22 cellular contexts compared by ENCODE assay signal in the genomic region with DNA sequence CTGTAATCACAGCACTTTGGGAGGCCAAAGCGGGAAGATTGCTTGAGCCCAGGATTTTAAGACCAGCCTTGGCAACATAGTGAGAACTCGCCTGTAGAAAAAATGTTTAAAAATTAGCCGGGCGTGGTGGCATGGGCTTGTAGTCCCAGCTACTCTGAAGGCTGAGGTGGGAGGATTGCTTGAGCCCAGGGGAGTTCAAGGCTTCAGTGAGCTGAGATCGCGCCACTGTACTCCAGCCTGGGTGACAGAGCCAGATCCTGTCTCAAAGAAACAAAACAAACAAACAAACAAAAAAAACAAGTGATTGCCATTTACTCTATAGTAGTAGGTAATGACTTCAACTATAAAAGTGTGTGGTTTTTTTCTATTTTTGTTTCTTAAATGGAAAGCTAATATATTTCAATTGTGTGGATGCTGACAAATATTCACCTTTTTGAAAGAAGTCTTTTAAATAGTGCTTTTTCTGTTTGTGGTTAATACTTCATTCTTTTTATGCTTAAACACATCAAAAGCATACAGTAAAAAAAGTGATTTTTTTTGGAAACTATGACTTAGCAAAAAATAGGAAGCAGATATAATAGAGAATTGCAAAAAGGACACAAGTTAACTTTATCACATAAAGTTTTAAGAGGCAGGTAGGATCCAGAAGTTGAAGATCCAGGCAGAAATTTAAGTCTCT. TPM values are rescaled to one million over a fixed set of nuclear protein-coding genes. Genes with fewer than 3 reads are reported as not detected.
DNase-seq lines count a peak whose midpoint lies in the region; ATAC-seq, FAIRE-seq and TF ChIP-seq lines count a peak whose summit lies in the region.
"Had no signal": no experiment of that assay in that cellular context is flagged by ENCODE, and none has a peak within 500 bp of the region (broad histone marks: within the 10 kb centered on the region; RNA-seq: fewer than 3 reads in every experiment).

No MANE protein-coding gene starts in this region.

- H3K27me3 ChIP-seq in BLaER1 (no peaks in the 10 kb centered on the region), IMR-90 (ENCODE audit: control insufficient read depth, insufficient read depth, low read length) (no peaks in the 10 kb centered on the region), K562 (ENCODE audit: control insufficient read depth in 2 of 2, insufficient read depth in 2 of 2, low read length in 2 of 2) (no peaks in the 10 kb centered on the region; a peak in 1 of 5 replicates), HepG2 (ENCODE audit: control insufficient read depth in 1 of 2, insufficient read depth in 2 of 2, low read length in 2 of 2) (no peaks in the 10 kb centered on the region)
- H3K27me3 ChIP-seq: BE2C had no signal

- no peak overlapping the region for H2AK5ac ChIP-seq in IMR-90 (ENCODE audit: low read depth, low read length)

- H4K8ac ChIP-seq in IMR-90 (ENCODE audit: low read depth in 2 of 2, low read length in 2 of 2) = no peak overlapping the region

- ATAC-seq in IMR-90 (ENCODE audit: low read depth) (no peak), K562 (no peak), HepG2 (no peak), GM21619 (IDR thresholded peaks at IDR 0.05; ENCODE audit: unreplicated experiment) (no peak), GM19351 (IDR thresholded peaks at IDR 0.05; ENCODE audit: unreplicated experiment) (no peak)
- ATAC-seq: HCT116 had no signal

- CTCF ChIA-PET in IMR-90 (lab: Yijun Ruan, JAX) = no interaction called here
- CTCF ChIA-PET in K562 (lab: Yijun Ruan, JAX; ENCODE audit: low intra/inter-chr PET ratio) = no interaction called here
- CTCF ChIA-PET in HepG2 (lab: Yijun Ruan, JAX; ENCODE audit: low intra/inter-chr PET ratio, low total read pairs) = no interaction called here

- dilution Hi-C loops in IMR-90 (cut with HindIII; ENCODE audit: low sequenced_read_pairs, unreplicated experiment) = no loop called here

- H2AFZ ChIP-seq in IMR-90 (replicated peaks; ENCODE audit: low read length, poor library complexity) = no peak overlapping the region
- H2AFZ ChIP-seq in K562 (ENCODE audit: low read depth, low read length) = no peak overlapping the region
- no peak overlapping the region for H2AFZ ChIP-seq in HepG2 (ENCODE audit: low read length)

- TF ChIP-seq CTCF in IMR-90 (conservative IDR thresholded peaks at IDR 0.05; ENCODE audit: low read depth, low read length) = no peak
- no peak for TF ChIP-seq CTCF in K562 (IDR thresholded peaks at IDR 0.05 in 2 of 3, conservative IDR thresholded peaks at IDR 0.05 in 1 of 3; ENCODE audit: insufficient read depth in 2 of 3, low read depth in 1 of 3, low read length in 3 of 3)
- no peak for TF ChIP-seq CTCF in HepG2 (CRISPR knock-in tag; IDR thresholded peaks at IDR 0.05)

- TF ChIP-seq EP300 in K562 (IDR thresholded peaks at IDR 0.05; ENCODE audit: low read length) (no peak), HepG2 (IDR thresholded peaks at IDR 0.05; ENCODE audit: low read depth in 2 of 2, low read length in 2 of 2) (no peak), HepG2 (CRISPR knock-in tag; IDR thresholded peaks at IDR 0.05; ENCODE audit: borderline replicate concordance) (no peak)

- no peak overlapping the region for H2BK20ac ChIP-seq in IMR-90 (ENCODE audit: low read depth, low read length)

- H3K4me1 ChIP-seq in BLaER1 (peaks cover 15% of the 10 kb centered on the region), IMR-90 (ENCODE audit: control insufficient read depth, insufficient read depth, low read length) (no peaks in the 10 kb centered on the region), K562 (replicated peaks in 1 of 2; ENCODE audit: control insufficient read depth in 2 of 2, insufficient read depth in 2 of 2, low read length in 2 of 2) (no peaks in the 10 kb centered on the region), HepG2 (ENCODE audit: insufficient read depth, low read length) (peaks cover 16% of the 10 kb centered on the region)

- no peak overlapping the region for H3K14ac ChIP-seq in IMR-90 (replicated peaks; ENCODE audit: low read depth, low read length)

- DNase-seq in IMR-90 = no peak
- DNase-seq in K562 (ENCODE audit: extremely low read depth in 1 of 4, low spot score in 3 of 4) = no peak
- no peak for DNase-seq in HepG2 (ENCODE audit: low spot score)
- no peak for DNase-seq in DMS153 treated with DMSO at 0.1 percent for 48 hours (lab: John Stamatoyannopoulos, UW; ENCODE audit: unreplicated experiment)
- DNase-seq: BE2C; Caco-2; CD4-positive, alpha-beta memory T cell; DMS 273 treated with DMSO at 0.1 percent for 48 hours; KBM-7; NCI-H1694 treated with DMSO at 0.1 percent for 48 hours; NCI-H2107; NCI-H446 treated with DMSO at 0.1 percent for 48 hours; NCI-H526 treated with DMSO at 0.1 percent for 48 hours; Right ventricle myocardium superior had no signal

- H4K91ac ChIP-seq in IMR-90 (ENCODE audit: insufficient read depth, low read depth, low read length) = no peak overlapping the region

- no peak overlapping the region for H3K23ac ChIP-seq in IMR-90 (ENCODE audit: low read depth, low read length)

- H3K9me3 ChIP-seq in BLaER1 (no peaks in the 10 kb centered on the region), IMR-90 (ENCODE audit: control insufficient read depth, insufficient read depth, low read length) (no peaks in the 10 kb centered on the region), K562 (replicated peaks; ENCODE audit: control insufficient read depth, insufficient read depth, low read depth, low read length) (no peaks in the 10 kb centered on the region), HepG2 (ENCODE audit: low read length) (no peaks in the 10 kb centered on the region)
- H3K9me3 ChIP-seq: BE2C, Caco-2 had no signal

- no peak overlapping the region for H3K18ac ChIP-seq in IMR-90 (ENCODE audit: low read depth, low read length)

- H3K36me3 ChIP-seq in BLaER1 (no peaks in the 10 kb centered on the region), IMR-90 (ENCODE audit: control insufficient read depth, insufficient read depth, low read length) (no peaks in the 10 kb centered on the region), K562 (ENCODE audit: control insufficient read depth, insufficient read depth, low read length) (no peaks in the 10 kb centered on the region), HepG2 (replicated peaks in 1 of 2; ENCODE audit: control insufficient read depth in 1 of 2, insufficient read depth in 2 of 2, low read length in 2 of 2) (no peaks in the 10 kb centered on the region)
- H3K36me3 ChIP-seq: BE2C had no signal

- no peak for TF ChIP-seq POLR2A in IMR-90 (IDR thresholded peaks at IDR 0.05; ENCODE audit: low read depth, low read length)
- TF ChIP-seq POLR2A in K562 (conservative IDR thresholded peaks at IDR 0.05) = no peak
- TF ChIP-seq POLR2A in HepG2 (IDR thresholded peaks at IDR 0.05; ENCODE audit: insufficient read depth in 1 of 2, low read depth in 2 of 2, low read length in 2 of 2) = no peak

- H4K20me1 ChIP-seq in BLaER1 (peaks cover 47% of the 10 kb centered on the region), IMR-90 (ENCODE audit: insufficient read depth, low read length) (peaks cover 7% of the 10 kb centered on the region; the same call in 1 of the 2 replicates), K562 (replicated peaks; ENCODE audit: control insufficient read depth, insufficient read depth, low read length) (no peaks in the 10 kb centered on the region), HepG2 (ENCODE audit: insufficient read depth, low read length) (no peaks in the 10 kb centered on the region)

- H2BK15ac ChIP-seq in IMR-90 (ENCODE audit: low read depth, low read length) = no peak overlapping the region

- TF ChIP-seq RAD21 in IMR-90 (IDR thresholded peaks at IDR 0.05; ENCODE audit: low read length) (no peak), K562 (CRISPR knock-in tag; conservative IDR thresholded peaks at IDR 0.05 in 1 of 2, IDR thresholded peaks at IDR 0.05 in 1 of 2) (no peak), HepG2 (CRISPR knock-in tag; IDR thresholded peaks at IDR 0.05) (no peak)

- intact Hi-C loops in IMR-90 (cut with micrococcal nuclease) = no loop called here
- intact Hi-C loops in K562 (cut with micrococcal nuclease) = no loop called here
- intact Hi-C loops in HepG2 (cut with micrococcal nuclease; ENCODE audit: unreplicated experiment) = no loop called here

- H3K56ac ChIP-seq in IMR-90 (ENCODE audit: extremely low read depth, insufficient read depth, low read length) = no peak overlapping the region

- 100% methylated on average over 1 of the region's 6 CpGs; no CpG with 5 or more reads in 1 of the 2 experiments for WGBS in IMR-90 (ENCODE audit: extremely low coverage in 2 of 2, insufficient read length in 1 of 2), 2 experiments
- 29% methylated on average over 6 of the region's 6 CpGs for WGBS in K562 (ENCODE audit: insufficient coverage, low coverage, missing lambda C conversion rate)
- 96% methylated on average over 6 of the region's 6 CpGs for WGBS in HepG2 (ENCODE audit: low lambda C conversion rate)

- POLR2A ChIA-PET in IMR-90 (lab: Charles Lee; ENCODE audit: unreplicated experiment) = no interaction called here
- POLR2A ChIA-PET in K562 (lab: Yijun Ruan, JAX) = interaction anchor here (0.5 kb wide), 1 partner anchor 45 kb away, joined by 3 read pairs; no protein-coding TSS in a partner anchor
- POLR2A ChIA-PET in HepG2 (lab: Yijun Ruan, JAX) = no interaction called here

- no peak for FAIRE-seq in K562 (lab: Jason Lieb, UNC)
- FAIRE-seq in HepG2 (lab: Jason Lieb, UNC) = no peak
- FAIRE-seq: G401.6, GM12892, GM18507, H1 had no signal

- H3K9me1 ChIP-seq in IMR-90 (ENCODE audit: insufficient read depth, low read length) = peaks cover 3% of the 10 kb centered on the region; the same call in 1 of the 2 replicates
- no peaks in the 10 kb centered on the region for H3K9me1 ChIP-seq in K562 (ENCODE audit: control insufficient read depth, insufficient read depth, low read length)

- peak overlapping the region; percentile 27 for H3K4me2 ChIP-seq in BLaER1
- no peak overlapping the region for H3K4me2 ChIP-seq in IMR-90 (ENCODE audit: low read depth, low read length)
- H3K4me2 ChIP-seq in K562 (ENCODE audit: insufficient read depth, low read length) = no peak overlapping the region
- no peak overlapping the region for H3K4me2 ChIP-seq in HepG2 (ENCODE audit: low read depth, low read length)

- H3K4ac ChIP-seq in IMR-90 (ENCODE audit: low read depth, low read length) = no peak overlapping the region

- H3K79me1 ChIP-seq in IMR-90 (ENCODE audit: low read depth in 1 of 2, low read length in 2 of 2) = peaks cover 15 to 17% of the 10 kb centered on the region in 2 experiments

- no peak overlapping the region for H3K9ac ChIP-seq in BLaER1
- no peak overlapping the region for H3K9ac ChIP-seq in IMR-90 (ENCODE audit: low read depth, low read length)
- no peak overlapping the region for H3K9ac ChIP-seq in K562 (ENCODE audit: insufficient read depth in 1 of 2, low read depth in 2 of 2, low read length in 2 of 2)
- H3K9ac ChIP-seq in HepG2 (ENCODE audit: insufficient read depth, low read depth, low read length) = no peak overlapping the region

- H2AK9ac ChIP-seq in IMR-90 (replicated peaks; ENCODE audit: low read depth, low read length, poor library complexity) = no peak overlapping the region

- no peak overlapping the region for H4K5ac ChIP-seq in IMR-90 (ENCODE audit: low read depth, low read length)

- no peak overlapping the region for H2BK5ac ChIP-seq in IMR-90 (ENCODE audit: low read depth, low read length, poor library complexity, severe bottlenecking)

- H2BK120ac ChIP-seq in IMR-90 (ENCODE audit: low read depth, low read length) = no peak overlapping the region

- no TSS peak for BruUV-seq in IMR-90 (replicated peaks; lab: Mats Ljungman, UMichigan)
- BruUV-seq in K562 (replicated peaks; lab: Mats Ljungman, UMichigan) = no TSS peak
- BruUV-seq in HepG2 (replicated peaks; lab: Mats Ljungman, UMichigan) = no TSS peak

- H3K27ac ChIP-seq in BLaER1 (no peak overlapping the region), IMR-90 (ENCODE audit: insufficient read depth, low read length) (no peak overlapping the region), K562 (ENCODE audit: extremely low read depth, low read depth, low read length) (no peak overlapping the region), HepG2 (ENCODE audit: extremely low read length, insufficient read depth, low read length) (no peak overlapping the region)

- H3K79me2 ChIP-seq in K562 (ENCODE audit: control insufficient read depth, insufficient read depth, low read length) = no peaks in the 10 kb centered on the region
- peaks cover 8% of the 10 kb centered on the region for H3K79me2 ChIP-seq in HepG2 (ENCODE audit: insufficient read depth, low read length)

- H3K4me3 ChIP-seq in BLaER1 (no peak overlapping the region), IMR-90 (ENCODE audit: insufficient read depth, low read depth, low read length) (no peak overlapping the region), K562 (no peak overlapping the region), HepG2 (replicated peaks in 1 of 3; ENCODE audit: insufficient read depth in 1 of 3, low read depth in 2 of 3, low read length in 3 of 3) (no peak overlapping the region)

- in situ Hi-C loops in IMR-90 (cut with MboI; ENCODE audit: low sequenced_read_pairs) (no loop called here), K562 (cut with MboI) (no loop called here), HepG2 (cut with HindIII; ENCODE audit: extremely low pct_ligation_motif_present, low pct_unique_long_range_greater_than_20kb) (no loop called here)

RNA-seq across cellular contexts. Expression of a gene that starts 48.4 kb away (rescaled TPM):
- total RNA-seq in IMR-90 (2012; rRNA removed) (21.3 and 45.0 TPM in 2 replicates), K562 (2014; rRNA removed) (14.3 and 18.8 TPM in 2 replicates), K562 (2014; rRNA removed; fragmentation: Illumina TruSeq; extraction: Trizol) (33.5 and 42.0 TPM in 2 replicates), K562 (2015; rRNA removed; fragmentation: Illumina TruSeq; extraction: Trizol) (27.6 and 29.5 TPM in 2 replicates), K562 (2021) (18.5 and 20.3 TPM in 2 replicates), HepG2 (2016; rRNA removed; fragmentation: Illumina TruSeq; extraction: Trizol) (30.1 and 44.8 TPM in 2 replicates)
- polyA plus RNA-seq in IMR-90 (2012; rRNA removed) (6.0 and 7.3 TPM in 2 replicates), K562 (2011; rRNA removed) (25.0 and 28.7 TPM in 2 replicates), K562 (2014; fragmentation: Illumina TruSeq; extraction: Trizol) (29.4 and 29.8 TPM in 2 replicates), K562 (2014; fragmentation: Nextera tagmentation; extraction: Ambion mirVana) (10 to 100 TPM; 27.4 to 27.7 TPM), K562 (2014; rRNA removed) (19.3 and 20.7 TPM in 2 replicates), HepG2 (2011; rRNA removed) (20.0 and 29.1 TPM in 2 replicates)
- polyA plus RNA-seq in IMR-90 (2012; cell fraction: cytosol; rRNA removed) = 2.5 and 3.2 TPM in 2 replicates
- polyA plus RNA-seq in IMR-90 (2012; cell fraction: nucleus; rRNA removed; ENCODE audit: low replicate concordance) = 0.51 and 4.0 TPM in 2 replicates
- total RNA-seq in K562 (2011; cell fraction: chromatin; rRNA removed; ENCODE audit: low replicate concordance) = 7.6 and 23.6 TPM in 2 replicates
- total RNA-seq in K562 (2011; cell fraction: nucleolus; rRNA removed) = 11.6 and 14.0 TPM in 2 replicates
- 13.6 and 16.2 TPM in 2 replicates for total RNA-seq in K562 (2011; cell fraction: nucleoplasm; rRNA removed)
- polyA plus RNA-seq in K562 (2011; cell fraction: cytosol; rRNA removed) = 3.1 and 9.3 TPM in 2 replicates
- polyA plus RNA-seq in K562 (2011; cell fraction: nucleus; rRNA removed) = 4.4 and 7.7 TPM in 2 replicates
- 16.5 and 55.5 TPM in 2 replicates for polyA plus RNA-seq in K562 (2012)
- polyA minus RNA-seq in K562 (2011; rRNA and poly(A)+ RNA removed) = 31.5 and 38.3 TPM in 2 replicates
- polyA minus RNA-seq in K562 (2011; cell fraction: cytosol; rRNA and poly(A)+ RNA removed) = 18.6 and 19.1 TPM in 2 replicates
- polyA minus RNA-seq in K562 (2011; cell fraction: nucleus; rRNA and poly(A)+ RNA removed) = 17.2 and 19.0 TPM in 2 replicates
- 12.0 and 13.8 TPM in 2 replicates for total RNA-seq in HepG2 (2016; cell fraction: cytosol; rRNA removed; fragmentation: Illumina TruSeq; extraction: Trizol; ENCODE audit: low read depth)
- 29.9 and 44.3 TPM in 2 replicates for total RNA-seq in HepG2 (2016; cell fraction: insoluble cytoplasmic fraction; rRNA removed; fragmentation: Illumina TruSeq; extraction: Trizol)
- total RNA-seq in HepG2 (2016; cell fraction: membrane; rRNA removed; fragmentation: Illumina TruSeq; extraction: Trizol) = 31.0 and 38.7 TPM in 2 replicates
- 20.9 and 21.0 TPM in 2 replicates for total RNA-seq in HepG2 (2016; cell fraction: nucleus; rRNA removed; fragmentation: Illumina TruSeq; extraction: Trizol)
- polyA plus RNA-seq in HepG2 (2011; cell fraction: cytosol; rRNA removed) = 13.8 and 19.6 TPM in 2 replicates
- polyA plus RNA-seq in HepG2 (2011; cell fraction: nucleus; rRNA removed) = 3.9 and 4.8 TPM in 2 replicates
- 37.4 and 40.5 TPM in 2 replicates for polyA plus RNA-seq in HepG2 (2012)
- 10.2 and 13.8 TPM in 2 replicates for polyA plus RNA-seq in HepG2 (2016; cell fraction: cytosol; fragmentation: Illumina TruSeq; extraction: Trizol; ENCODE audit: low read depth)
- 34.0 and 36.2 TPM in 2 replicates for polyA plus RNA-seq in HepG2 (2016; cell fraction: insoluble cytoplasmic fraction; fragmentation: Illumina TruSeq; extraction: Trizol; ENCODE audit: low read depth)
- 20.1 and 24.9 TPM in 2 replicates for polyA plus RNA-seq in HepG2 (2016; cell fraction: membrane; fragmentation: Illumina TruSeq; extraction: Trizol; ENCODE audit: low read depth)
- 11.7 and 17.4 TPM in 2 replicates for polyA plus RNA-seq in HepG2 (2016; cell fraction: nucleus; fragmentation: Illumina TruSeq; extraction: Trizol; ENCODE audit: insufficient read depth, low read depth)
- 7.4 and 8.8 TPM in 2 replicates for polyA minus RNA-seq in HepG2 (2011; rRNA and poly(A)+ RNA removed; ENCODE audit: low replicate concordance)
- polyA minus RNA-seq in HepG2 (2011; cell fraction: cytosol; rRNA and poly(A)+ RNA removed) = 42.6 and 49.1 TPM in 2 replicates
- 45.6 and 48.4 TPM in 2 replicates for polyA minus RNA-seq in HepG2 (2011; cell fraction: nucleus; rRNA and poly(A)+ RNA removed)

RNA-seq across cellular contexts. Expression of a gene that starts 48.6 kb away (rescaled TPM):
- 12.2 and 14.2 TPM in 2 replicates for total RNA-seq in IMR-90 (2012; rRNA removed)
- 4.2 and 4.4 TPM in 2 replicates for polyA plus RNA-seq in IMR-90 (2012; rRNA removed)
- 1.8 and 2.3 TPM in 2 replicates for polyA plus RNA-seq in IMR-90 (2012; cell fraction: cytosol; rRNA removed)
- 7.2 and 10.9 TPM in 2 replicates for polyA plus RNA-seq in IMR-90 (2012; cell fraction: nucleus; rRNA removed; ENCODE audit: low replicate concordance)
- total RNA-seq in K562 (2011; cell fraction: chromatin; rRNA removed; ENCODE audit: low replicate concordance) = 15.9 and 23.4 TPM in 2 replicates
- 3.8 and 8.0 TPM in 2 replicates for total RNA-seq in K562 (2011; cell fraction: nucleolus; rRNA removed)
- 10.6 and 11.6 TPM in 2 replicates for total RNA-seq in K562 (2011; cell fraction: nucleoplasm; rRNA removed)
- 1.5 and 2.0 TPM in 2 replicates for total RNA-seq in K562 (2014; rRNA removed)
- 2.1 and 2.3 TPM in 2 replicates for total RNA-seq in K562 (2014; rRNA removed; fragmentation: Illumina TruSeq; extraction: Trizol)
- 1.7 and 2.1 TPM in 2 replicates for total RNA-seq in K562 (2015; rRNA removed; fragmentation: Illumina TruSeq; extraction: Trizol)
- 3.8 and 4.9 TPM in 2 replicates for total RNA-seq in K562 (2021)
- polyA plus RNA-seq in K562 (2011; rRNA removed) = 3.7 and 5.7 TPM in 2 replicates
- 1.2 and 1.7 TPM in 2 replicates for polyA plus RNA-seq in K562 (2011; cell fraction: cytosol; rRNA removed)
- 18.4 and 29.9 TPM in 2 replicates for polyA plus RNA-seq in K562 (2011; cell fraction: nucleus; rRNA removed)
- polyA plus RNA-seq in K562 (2012) = 1.9 and 2.4 TPM in 2 replicates
- 1.8 and 2.9 TPM in 2 replicates for polyA plus RNA-seq in K562 (2014; fragmentation: Illumina TruSeq; extraction: Trizol)
- polyA plus RNA-seq in K562 (2014; fragmentation: Nextera tagmentation; extraction: Ambion mirVana) = under 1 TPM; 0.42 to 0.45 TPM
- polyA plus RNA-seq in K562 (2014; rRNA removed) = 3.3 and 3.8 TPM in 2 replicates
- polyA minus RNA-seq in K562 (2011; rRNA and poly(A)+ RNA removed) = 4.3 and 6.8 TPM in 2 replicates
- 1.1 and 1.2 TPM in 2 replicates for polyA minus RNA-seq in K562 (2011; cell fraction: cytosol; rRNA and poly(A)+ RNA removed)
- polyA minus RNA-seq in K562 (2011; cell fraction: nucleus; rRNA and poly(A)+ RNA removed) = 10.6 and 13.5 TPM in 2 replicates
- total RNA-seq in HepG2 (2016; rRNA removed; fragmentation: Illumina TruSeq; extraction: Trizol) = 13.5 and 19.1 TPM in 2 replicates
- 6.3 and 6.4 TPM in 2 replicates for total RNA-seq in HepG2 (2016; cell fraction: cytosol; rRNA removed; fragmentation: Illumina TruSeq; extraction: Trizol; ENCODE audit: low read depth)
- 14.2 and 17.5 TPM in 2 replicates for total RNA-seq in HepG2 (2016; cell fraction: insoluble cytoplasmic fraction; rRNA removed; fragmentation: Illumina TruSeq; extraction: Trizol)
- total RNA-seq in HepG2 (2016; cell fraction: membrane; rRNA removed; fragmentation: Illumina TruSeq; extraction: Trizol) = 4.5 and 6.0 TPM in 2 replicates
- total RNA-seq in HepG2 (2016; cell fraction: nucleus; rRNA removed; fragmentation: Illumina TruSeq; extraction: Trizol) = 45.8 and 53.4 TPM in 2 replicates
- polyA plus RNA-seq in HepG2 (2011; rRNA removed) = 16.2 and 17.4 TPM in 2 replicates
- polyA plus RNA-seq in HepG2 (2011; cell fraction: cytosol; rRNA removed) = 9.8 and 10.6 TPM in 2 replicates
- polyA plus RNA-seq in HepG2 (2011; cell fraction: nucleus; rRNA removed) = 23.1 and 29.8 TPM in 2 replicates
- polyA plus RNA-seq in HepG2 (2012) = 12.9 and 13.0 TPM in 2 replicates
- polyA plus RNA-seq in HepG2 (2016; cell fraction: cytosol; fragmentation: Illumina TruSeq; extraction: Trizol; ENCODE audit: low read depth) = 0.15 and 0.33 TPM in 2 replicates
- polyA plus RNA-seq in HepG2 (2016; cell fraction: insoluble cytoplasmic fraction; fragmentation: Illumina TruSeq; extraction: Trizol; ENCODE audit: low read depth) = 6.8 TPM in 2 replicates
- polyA plus RNA-seq in HepG2 (2016; cell fraction: membrane; fragmentation: Illumina TruSeq; extraction: Trizol; ENCODE audit: low read depth) = 0.62 and 0.66 TPM in 2 replicates
- 18.9 and 19.8 TPM in 2 replicates for polyA plus RNA-seq in HepG2 (2016; cell fraction: nucleus; fragmentation: Illumina TruSeq; extraction: Trizol; ENCODE audit: insufficient read depth, low read depth)
- polyA minus RNA-seq in HepG2 (2011; rRNA and poly(A)+ RNA removed; ENCODE audit: low replicate concordance) = 5.9 and 36.9 TPM in 2 replicates
- 21.7 and 38.6 TPM in 2 replicates for polyA minus RNA-seq in HepG2 (2011; cell fraction: cytosol; rRNA and poly(A)+ RNA removed)
- polyA minus RNA-seq in HepG2 (2011; cell fraction: nucleus; rRNA and poly(A)+ RNA removed) = 212 and 216 TPM in 2 replicates
